ENCODE assay signal across 8 cellular contexts in genomic region chr22:25057013-25057881, GRCh38.
DNase-seq lines count a peak whose midpoint lies in the region; ATAC-seq lines count a peak whose summit lies in the region.

No MANE protein-coding gene starts in this region.

- ATAC-seq in HG02642 (IDR thresholded peaks at IDR 0.05; ENCODE audit: poor library complexity, unreplicated experiment) = no peak
- ATAC-seq in HG03159 (IDR thresholded peaks at IDR 0.05; ENCODE audit: unreplicated experiment) = no peak

- DNase-seq in GM03348 (ENCODE audit: low spot score) (peak; percentile 74), LoVo (ENCODE audit: low spot score) (peak; percentile 55), SW480 (ENCODE audit: low spot score) (peak; percentile 34), hepatic stellate cell (ENCODE audit: low spot score) (peak; percentile 48)
- peak; percentile 48 for DNase-seq in activated naive CD8-positive, alpha-beta T cell treated with anti-CD3 and anti-CD28 coated beads, Interleukin-2, amount 50 U/mL, for 16 hours (ENCODE audit: low read depth, low spot score)
- DNase-seq in stimulated activated CD4-positive, alpha-beta T cell treated with anti-CD3 and anti-CD28 coated beads, Interleukin-12 subunit alpha, Interleukin-12 subunit beta, amount 100 ng/mL, for 24 hours (ENCODE audit: low read depth in 2 of 2) = peak; percentile 67 to 87
